In the genomic region with DNA sequence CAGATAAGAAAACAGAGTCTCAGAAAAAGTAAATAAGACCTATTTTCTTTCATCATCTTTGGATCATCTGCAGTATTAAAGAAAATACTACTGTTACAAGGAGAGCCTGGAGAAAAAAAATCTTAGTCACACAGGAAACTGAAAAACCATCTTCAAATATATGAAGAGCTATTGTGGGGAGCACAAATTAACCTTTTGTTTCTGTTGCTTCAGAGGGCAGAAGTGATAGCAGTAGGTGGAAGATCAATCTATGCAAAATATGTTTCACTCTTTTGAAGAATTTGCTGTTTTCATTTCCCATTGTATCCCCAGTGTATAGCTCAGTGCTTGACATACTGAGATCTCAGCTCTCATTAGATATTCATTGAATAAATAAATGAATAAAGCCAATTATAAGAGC, we compare ENCODE assay signal across 8 cellular contexts. TPM values are rescaled to one million over a fixed set of nuclear protein-coding genes. Genes with fewer than 3 reads are reported as not detected.
A peak's percentile ranks its signal among the peaks of the same experiment; 100 is the strongest.
DNase-seq lines count a peak whose midpoint lies in the region; ATAC-seq and TF ChIP-seq lines count a peak whose summit lies in the region.

No MANE protein-coding gene starts in this region.

- no peak overlapping the region for H3K4me3 ChIP-seq in Peyer's patch

- no peaks in the 10 kb centered on the region for H3K27me3 ChIP-seq in Peyer's patch

- H3K4me3 Mint-ChIP-seq in activated CD4-positive, alpha-beta T cell treated with anti-CD3 and anti-CD28 coated beads, Interleukin-2, amount 10 ng/mL, durations not matched to agents 24 days and 14 days, result peak overlapping the region; percentile 61
- H3K4me3 Mint-ChIP-seq in natural killer cell treated with Interleukin-12 subunit alpha and Interleukin-12 subunit beta and Interleukin-15 and Interleukin-18, amount 100 ng/mL, for 72 hours, result peak overlapping the region; percentile 77

- H3K4me1 ChIP-seq in Peyer's patch, result peaks cover 0 to 9% (median 0%) of the 10 kb centered on the region in 4 donors

- no peak for TF ChIP-seq POLR2A in Peyer's patch (IDR thresholded peaks at IDR 0.05)

- intact Hi-C loops in activated CD4-positive, alpha-beta T cell treated with anti-CD3 and anti-CD28 coated beads, Interleukin-2, amount 10 ng/mL, durations not matched to agents 24 days and 14 days (cut with micrococcal nuclease), result loop anchor here (1.0 to 10.0 kb wide), 5 partner anchors 12 to 1217 kb away; no protein-coding TSS in a partner anchor
- intact Hi-C loops in posterior vena cava (cut with DNase I), result no loop called here

- H3K27ac Mint-ChIP-seq in activated CD4-positive, alpha-beta T cell treated with anti-CD3 and anti-CD28 coated beads, Interleukin-2, amount 10 ng/mL, durations not matched to agents 24 days and 14 days, result peak overlapping the region; percentile 95
- peak overlapping the region; percentile 94 to 96 for H3K27ac Mint-ChIP-seq in natural killer cell treated with Interleukin-12 subunit alpha and Interleukin-12 subunit beta and Interleukin-15 and Interleukin-18, amount 100 ng/mL, for 72 hours

- H3K36me3 ChIP-seq in Peyer's patch, result no peaks in the 10 kb centered on the region

- TF ChIP-seq CTCF in Peyer's patch (IDR thresholded peaks at IDR 0.05), result no peak

- no peak for DNase-seq in activated CD4-positive, alpha-beta T cell treated with anti-CD3 and anti-CD28 coated beads, Interleukin-2, amount 10 ng/mL, durations not matched to agents 24 days and 14 days
- DNase-seq in activated CD4-positive, alpha-beta T cell treated with anti-CD3 and anti-CD28 coated beads for 4 hours, result no peak
- DNase-seq in natural killer cell treated with Interleukin-12 subunit alpha and Interleukin-12 subunit beta and Interleukin-15 and Interleukin-18, amount 100 ng/mL, for 72 hours (ENCODE audit: low spot score), result no peak
- DNase-seq in AG20443 (ENCODE audit: low spot score) (no peak), Peyer's patch (no peak), posterior vena cava (ENCODE audit: low spot score) (no peak)

- H3K9me3 Mint-ChIP-seq in activated CD4-positive, alpha-beta T cell treated with anti-CD3 and anti-CD28 coated beads, Interleukin-2, amount 10 ng/mL, durations not matched to agents 24 days and 14 days, result no peaks in the 10 kb centered on the region
- H3K9me3 Mint-ChIP-seq in natural killer cell treated with Interleukin-12 subunit alpha and Interleukin-12 subunit beta and Interleukin-15 and Interleukin-18, amount 100 ng/mL, for 72 hours, result no peaks in the 10 kb centered on the region

- H3K27ac ChIP-seq in Peyer's patch, result peak overlapping the region in 1 of 4 donors; percentile 75

- ATAC-seq in GM21786 (IDR thresholded peaks at IDR 0.05; ENCODE audit: unreplicated experiment), result peak; percentile 67
- ATAC-seq in HG03460 (IDR thresholded peaks at IDR 0.05; ENCODE audit: unreplicated experiment), result peak; percentile 64
- no peak for ATAC-seq in natural killer cell treated with Interleukin-12 subunit alpha and Interleukin-12 subunit beta and Interleukin-15 and Interleukin-18, amount 100 ng/mL, for 72 hours

- no peaks in the 10 kb centered on the region for H3K9me3 ChIP-seq in Peyer's patch

- no peaks in the 10 kb centered on the region for H3K27me3 Mint-ChIP-seq in activated CD4-positive, alpha-beta T cell treated with anti-CD3 and anti-CD28 coated beads, Interleukin-2, amount 10 ng/mL, durations not matched to agents 24 days and 14 days
- no peaks in the 10 kb centered on the region for H3K27me3 Mint-ChIP-seq in natural killer cell treated with Interleukin-12 subunit alpha and Interleukin-12 subunit beta and Interleukin-15 and Interleukin-18, amount 100 ng/mL, for 72 hours

- peaks cover 2% of the 10 kb centered on the region for H3K36me3 Mint-ChIP-seq in activated CD4-positive, alpha-beta T cell treated with anti-CD3 and anti-CD28 coated beads, Interleukin-2, amount 10 ng/mL, durations not matched to agents 24 days and 14 days (ENCODE audit: low read depth)
- peaks cover 6% of the 10 kb centered on the region for H3K36me3 Mint-ChIP-seq in natural killer cell treated with Interleukin-12 subunit alpha and Interleukin-12 subunit beta and Interleukin-15 and Interleukin-18, amount 100 ng/mL, for 72 hours

- peaks cover 43% of the 10 kb centered on the region for H3K4me1 Mint-ChIP-seq in activated CD4-positive, alpha-beta T cell treated with anti-CD3 and anti-CD28 coated beads, Interleukin-2, amount 10 ng/mL, durations not matched to agents 24 days and 14 days
- H3K4me1 Mint-ChIP-seq in natural killer cell treated with Interleukin-12 subunit alpha and Interleukin-12 subunit beta and Interleukin-15 and Interleukin-18, amount 100 ng/mL, for 72 hours (ENCODE audit: low read depth in 2 of 2), result peaks cover 57 to 59% of the 10 kb centered on the region in 2 donors

RNA-seq across cellular contexts. Expression of a gene that starts 13.1 kb away (rescaled TPM):
- 47.7 and 55.1 TPM in 2 replicates for total RNA-seq in activated CD4-positive, alpha-beta T cell treated with anti-CD3 and anti-CD28 coated beads, Interleukin-2, amount 10 ng/mL, durations not matched to agents 24 days and 14 days
- 10 to 100 TPM; 39.8 to 63.7 TPM for total RNA-seq in natural killer cell treated with Interleukin-12 subunit alpha and Interleukin-12 subunit beta and Interleukin-15 and Interleukin-18, amount 100 ng/mL, for 72 hours
- 100 to 1,000 TPM in 3 of 4 donors, 10 to 100 TPM in 1; 79.2 to 243 (median 215) TPM for total RNA-seq in Peyer's patch
- 10 to 100 TPM; 39.1 to 43.3 TPM for total RNA-seq in posterior vena cava

Comparison
In these comparisons a context has a peak if more than half of its experiments do, and no peak if none do; other contexts are left out.
1. ATAC-seq: peak in GM21786 (single experiment) and HG03460 (single experiment); none in natural killer cell treated with Interleukin-12 subunit alpha and Interleukin-12 subunit beta and Interleukin-15 and Interleukin-18, amount 100 ng/mL, for 72 hours (0 of 2).